Comparison of ENCODE assay signal across 16 cellular contexts in genomic region chr4:162700358-162700757, GRCh38.
"Had no signal": no experiment of that assay in that cellular context is flagged by ENCODE, and none has a peak within 500 bp of the region (broad histone marks: within the 10 kb centered on the region; RNA-seq: fewer than 3 reads in every experiment).

No MANE protein-coding gene starts in this region.

- H3K27me3 ChIP-seq: ascending aorta, breast epithelium, right atrium auricular region, transverse colon had no signal

- H3K27me3 Mint-ChIP-seq: progenitor cell of endocrine pancreas had no signal

- H3K27ac ChIP-seq: ascending aorta, breast epithelium, right atrium auricular region, skin epidermis, transverse colon had no signal

- H3K36me3 ChIP-seq: ascending aorta, breast epithelium, right atrium auricular region, transverse colon had no signal

- DNase-seq: activated CD4-positive, alpha-beta T cell treated with anti-CD3 and anti-CD28 coated beads, Interleukin-2, amount 50 U/mL, for 1 hour; activated naive CD4-positive, alpha-beta T cell; head of caudate nucleus; occipital lobe; stimulated activated CD4-positive, alpha-beta T cell treated with anti-CD3 and anti-CD28 coated beads, Interleukin-4, amount 100 ng/mL, for 4 hours; stimulated activated CD8-positive, alpha-beta memory T cell treated with anti-CD3 and anti-CD28 coated beads, Interleukin-4, amount 100 ng/mL, for 48 hours; stimulated activated naive CD4-positive, alpha-beta T cell treated with Interleukin-2 at 50 U/mL for 16 hours; substantia nigra; transverse colon had no signal

- H3K4me3 ChIP-seq: ascending aorta, breast epithelium, right atrium auricular region, skin epidermis, transverse colon had no signal

- ATAC-seq: activated CD4-positive, CD25-positive, alpha-beta regulatory T cell treated with anti-CD3 and anti-CD28 coated beads, Interleukin-2, amount 50 U/mL, for 24 hours had no signal

- H3K27ac Mint-ChIP-seq: nephron, progenitor cell of endocrine pancreas had no signal

- H3K4me3 Mint-ChIP-seq: nephron had no signal

- H3K4me1 ChIP-seq: ascending aorta, breast epithelium, right atrium auricular region, transverse colon had no signal
